Comparison of ENCODE assay signal across 14 cellular contexts in genomic region chr3:53939081-53939582, GRCh38.
"Had no signal": no experiment of that assay in that cellular context is flagged by ENCODE, and none has a peak within 500 bp of the region (broad histone marks: within the 10 kb centered on the region; RNA-seq: fewer than 3 reads in every experiment).

No MANE protein-coding gene starts in this region.

- ATAC-seq: stimulated activated naive CD8-positive, alpha-beta T cell treated with anti-CD3 and anti-CD28 coated beads, Interleukin-15, Interleukin-2, amounts not matched to agents 100 U/mL and 50 U/mL, for 24 hours had no signal

- H3K27ac Mint-ChIP-seq: activated CD8-positive, alpha-beta T cell treated with anti-CD3 and anti-CD28 coated beads for 36 hours; activated naive CD4-positive, alpha-beta T cell treated with anti-CD3 and anti-CD28 coated beads, Interleukin-2, amount 50 U/mL, for 24 hours; memory B cell; natural killer cell; type B pancreatic cell; WTC11 had no signal

- H3K36me3 ChIP-seq: esophagus muscularis mucosa, prostate gland, right lobe of liver, suprapubic skin had no signal

- H3K4me3 ChIP-seq: esophagus muscularis mucosa, hepatocyte, prostate gland, right lobe of liver, suprapubic skin had no signal

- H3K9me3 Mint-ChIP-seq: type B pancreatic cell had no signal

- DNase-seq: amniotic stem cell, left ventricle myocardium superior, natural killer cell, right lobe of liver had no signal

- H2AFZ ChIP-seq: hepatocyte had no signal

- H3K9me3 ChIP-seq: suprapubic skin had no signal

- H3K4me1 Mint-ChIP-seq: activated naive CD4-positive, alpha-beta T cell treated with anti-CD3 and anti-CD28 coated beads, Interleukin-2, amount 50 U/mL, for 24 hours; memory B cell; natural killer cell; WTC11 had no signal

- H3K4me1 ChIP-seq: esophagus muscularis mucosa, prostate gland, right lobe of liver, suprapubic skin had no signal

- H3K4me2 ChIP-seq: hepatocyte had no signal

- H3K27me3 ChIP-seq: right lobe of liver had no signal

- H3K4me3 Mint-ChIP-seq: activated CD8-positive, alpha-beta T cell treated with anti-CD3 and anti-CD28 coated beads for 36 hours; activated naive CD4-positive, alpha-beta T cell treated with anti-CD3 and anti-CD28 coated beads, Interleukin-2, amount 50 U/mL, for 24 hours; memory B cell; natural killer cell; type B pancreatic cell; WTC11 had no signal

- H3K36me3 Mint-ChIP-seq: memory B cell, type B pancreatic cell had no signal

- H3K27ac ChIP-seq: esophagus muscularis mucosa, hepatocyte, prostate gland, right lobe of liver, suprapubic skin had no signal

- H3K79me2 ChIP-seq: hepatocyte had no signal
